25 cellular contexts compared by ENCODE assay signal in genomic region chr5:115723224-115723623, GRCh38.
DNase-seq lines count a peak whose midpoint lies in the region; ATAC-seq and TF ChIP-seq lines count a peak whose summit lies in the region.
"Had no signal": no experiment of that assay in that cellular context is flagged by ENCODE, and none has a peak within 500 bp of the region (broad histone marks: within the 10 kb centered on the region; RNA-seq: fewer than 3 reads in every experiment).

No MANE protein-coding gene starts in this region.

- no peaks in the 10 kb centered on the region for H3K27me3 ChIP-seq in GM23338 (ENCODE audit: insufficient read depth)
- no peaks in the 10 kb centered on the region for H3K27me3 ChIP-seq in ascending aorta
- no peaks in the 10 kb centered on the region for H3K27me3 ChIP-seq in testis

- H3K27ac Mint-ChIP-seq in GM23338 (no peak overlapping the region), Calu3 (ENCODE audit: unreplicated experiment) (no peak overlapping the region)
- H3K27ac Mint-ChIP-seq: B cell; CD8-positive, alpha-beta T cell; HFFc6; IgD-negative memory B cell had no signal

- no peak for TF ChIP-seq POLR2A in testis (IDR thresholded peaks at IDR 0.05)

- peaks cover 11% of the 10 kb centered on the region for H3K4me1 Mint-ChIP-seq in GM23338
- no peaks in the 10 kb centered on the region for H3K4me1 Mint-ChIP-seq in Calu3 (ENCODE audit: low read depth, unreplicated experiment)
- H3K4me1 Mint-ChIP-seq: B cell, IgD-negative memory B cell had no signal

- TF ChIP-seq CTCF in GM23338 (conservative IDR thresholded peaks at IDR 0.05; ENCODE audit: low read depth in 2 of 2) (no peak), ascending aorta (IDR thresholded peaks at IDR 0.05) (no peak), testis (IDR thresholded peaks at IDR 0.05) (no peak), Calu3 (IDR thresholded peaks at IDR 0.05; ENCODE audit: unreplicated experiment) (no peak)

- H3K9me2 ChIP-seq in GM23338 (ENCODE audit: insufficient read depth), result peaks cover 17% of the 10 kb centered on the region; the same call in 1 of the 2 replicates

- 18 to 25% methylated on average over 2 of the region's 2 CpGs for WGBS in testis, 2 donors

- H3K4me3 ChIP-seq in GM23338 (no peak overlapping the region), ascending aorta (no peak overlapping the region), testis (no peak overlapping the region)
- H3K4me3 ChIP-seq: HAP-1 had no signal

- H3K4me3 Mint-ChIP-seq in GM23338, result no peak overlapping the region
- no peak overlapping the region for H3K4me3 Mint-ChIP-seq in Calu3 (ENCODE audit: low read depth, unreplicated experiment)
- H3K4me3 Mint-ChIP-seq: B cell; CD8-positive, alpha-beta T cell; HFFc6; IgD-negative memory B cell had no signal

- H3K27me3 Mint-ChIP-seq in GM23338 (ENCODE audit: insufficient read depth, low read depth, poor library complexity) (no peaks in the 10 kb centered on the region), Calu3 (ENCODE audit: unreplicated experiment) (peaks cover 14% of the 10 kb centered on the region)

- no peak for ATAC-seq in GM23338
- ATAC-seq in left lobe of liver, result peak; percentile 82
- ATAC-seq in GM19467 (IDR thresholded peaks at IDR 0.05; ENCODE audit: unreplicated experiment), result no peak
- no peak for ATAC-seq in GM21786 (IDR thresholded peaks at IDR 0.05; ENCODE audit: unreplicated experiment)
- ATAC-seq: CD8-positive, alpha-beta T cell had no signal

- no peak overlapping the region for H3K4me2 ChIP-seq in GM23338
- H3K4me2 ChIP-seq: KMS-11 had no signal

- H3K9me3 ChIP-seq in ascending aorta, result no peaks in the 10 kb centered on the region
- no peaks in the 10 kb centered on the region for H3K9me3 ChIP-seq in testis
- H3K9me3 ChIP-seq: Caco-2, HAP-1 had no signal

- intact Hi-C loops in ascending aorta (cut with DNase I) (loop anchor here (5.0 kb wide), 1 partner anchor 94 kb away; the partner anchor contains the start of gene CDO1), testis (cut with DNase I; ENCODE audit: low total_unique reads) (no loop called here), Calu3 (cut with micrococcal nuclease; ENCODE audit: unreplicated experiment) (no loop called here)

- H3K79me2 ChIP-seq in GM23338 (replicated peaks; ENCODE audit: insufficient read depth), result no peaks in the 10 kb centered on the region

- H4K20me1 ChIP-seq in GM23338 (replicated peaks; ENCODE audit: insufficient read depth), result no peaks in the 10 kb centered on the region

- no TSS peak for BruUV-seq in Calu3 (replicated peaks; lab: Mats Ljungman, UMichigan)

- DNase-seq in GM23338 (ENCODE audit: low spot score) (no peak), ascending aorta (ENCODE audit: low spot score in 2 of 2) (no peak), left lobe of liver (ENCODE audit: low spot score) (no peak), testis (peak; percentile 27), Calu3 (no peak), NCI-H82 (lab: John Stamatoyannopoulos, UW) (no peak)
- DNase-seq: Caco-2; CD8-positive, alpha-beta T cell; DND-41; HFFc6; NCI-H1092; NCI-H1417 treated with DMSO at 0.1 percent for 48 hours; NCI-H1694 treated with DMSO at 0.1 percent for 48 hours; NCI-H2081; NCI-H2227 treated with DMSO at 0.1 percent for 48 hours; NCI-H526 treated with DMSO at 0.1 percent for 48 hours; RPMI8226; SHP77 treated with DMSO at 0.1 percent for 48 hours had no signal

- peaks cover 9% of the 10 kb centered on the region; the same call in 1 of the 3 replicates for H3K36me3 Mint-ChIP-seq in GM23338 (ENCODE audit: low read depth)
- H3K36me3 Mint-ChIP-seq in Calu3 (ENCODE audit: insufficient read depth, unreplicated experiment), result no peaks in the 10 kb centered on the region
- H3K36me3 Mint-ChIP-seq: CD8-positive, alpha-beta T cell; IgD-negative memory B cell had no signal

- H3K27ac ChIP-seq in GM23338 (ENCODE audit: low read depth) (no peak overlapping the region), ascending aorta (peak overlapping the region; percentile 50 to 70), testis (peak overlapping the region in 1 of 2 donors; percentile 30)
- H3K27ac ChIP-seq: C4-2B, KMS-11 had no signal

- H3K4me1 ChIP-seq in GM23338 (ENCODE audit: insufficient read depth) (peaks cover 5% of the 10 kb centered on the region; the same call in 1 of the 2 replicates), ascending aorta (peaks cover 3 to 24% of the 10 kb centered on the region in 2 donors), testis (peaks cover 3% of the 10 kb centered on the region)
- H3K4me1 ChIP-seq: Caco-2, HAP-1 had no signal

- no peaks in the 10 kb centered on the region for H3F3A ChIP-seq in GM23338 (replicated peaks; ENCODE audit: low read depth)

- H3K36me3 ChIP-seq in GM23338 (ENCODE audit: insufficient read depth), result no peaks in the 10 kb centered on the region
- no peaks in the 10 kb centered on the region for H3K36me3 ChIP-seq in ascending aorta
- no peaks in the 10 kb centered on the region for H3K36me3 ChIP-seq in testis (ENCODE audit: low read depth, missing control alignments)
- H3K36me3 ChIP-seq: HAP-1 had no signal

- H3K9me3 Mint-ChIP-seq in GM23338 (peaks cover 11% of the 10 kb centered on the region; the same call in 2 of the 3 replicates), Calu3 (ENCODE audit: low read depth, unreplicated experiment) (no peaks in the 10 kb centered on the region)
- H3K9me3 Mint-ChIP-seq: CD8-positive, alpha-beta T cell; HFFc6 had no signal

- CTCF ChIA-PET in Calu3 (lab: Charles Lee), result no interaction called here

- H2AFZ ChIP-seq in GM23338, result peak overlapping the region; percentile 28; the same call in 1 of the 2 replicates

TF ChIP-seq in GM23338, 12 proteins besides CTCF, POLR2A, EP300 and RAD21:
- TF ChIP-seq ZNF331 (CRISPR knock-in tag; IDR thresholded peaks at IDR 0.05; ENCODE audit: low read depth) (no peak), EZH2 (IDR thresholded peaks at IDR 0.05; ENCODE audit: low read depth, unreplicated experiment) (no peak), NANOG (IDR thresholded peaks at IDR 0.05; ENCODE audit: borderline replicate concordance) (no peak), ETS1 (IDR thresholded peaks at IDR 0.05) (no peak), STAT1 (IDR thresholded peaks at IDR 0.05; ENCODE audit: unreplicated experiment) (no peak), JUNB (IDR thresholded peaks at IDR 0.05; ENCODE audit: unreplicated experiment) (no peak), REST (IDR thresholded peaks at IDR 0.05; ENCODE audit: unreplicated experiment) (no peak), ZNF114 (CRISPR knock-in tag; IDR thresholded peaks at IDR 0.05) (no peak), POLR2AphosphoS5 (IDR thresholded peaks at IDR 0.05; ENCODE audit: low read depth) (no peak), CREB1 (CRISPR knock-in tag; IDR thresholded peaks at IDR 0.05; ENCODE audit: low read depth) (no peak), EZH2phosphoT487 (IDR thresholded peaks at IDR 0.05; ENCODE audit: unreplicated experiment) (no peak)
